ENCODE assay signal across 8 cellular contexts in the genomic region with DNA sequence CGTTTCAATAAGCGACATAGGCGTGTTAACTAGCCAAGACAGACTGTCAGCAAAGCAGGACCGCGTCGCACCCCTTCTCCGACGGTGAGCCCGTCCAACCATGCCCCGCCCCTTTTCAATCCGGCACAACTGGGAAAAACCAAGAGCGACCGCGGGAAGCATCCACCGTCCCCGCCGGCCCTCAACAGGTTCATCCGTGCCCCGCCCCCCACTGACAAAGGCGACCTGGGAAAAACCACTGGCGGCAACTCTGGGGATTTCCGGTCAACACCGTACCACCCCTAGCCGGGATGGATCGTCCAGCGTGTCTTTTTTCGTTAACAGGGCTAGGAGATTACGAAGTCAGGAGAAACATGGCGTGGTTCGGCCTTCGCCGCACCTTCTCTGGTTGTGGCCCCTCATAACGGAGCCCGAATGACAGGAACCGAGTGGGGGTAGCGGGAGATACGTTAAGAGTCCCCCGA. TPM values are rescaled to one million over a fixed set of nuclear protein-coding genes. Genes with fewer than 3 reads are reported as not detected.
A peak's percentile ranks its signal among the peaks of the same experiment; 100 is the strongest.
DNase-seq lines count a peak whose midpoint lies in the region; ATAC-seq and TF ChIP-seq lines count a peak whose summit lies in the region.

No MANE protein-coding gene starts in this region.

- intact Hi-C loops in vagina (cut with DNase I): no loop called here

- no peaks in the 10 kb centered on the region for H3K9me3 Mint-ChIP-seq in CD4-positive, CD25-positive, alpha-beta regulatory T cell
- no peaks in the 10 kb centered on the region for H3K9me3 Mint-ChIP-seq in activated naive CD4-positive, alpha-beta T cell treated with anti-CD3 and anti-CD28 coated beads, Interleukin-2, amount 10 ng/mL, durations not matched to agents 7 days and 5 days
- H3K9me3 Mint-ChIP-seq in nephron progenitor cell: peaks cover 38% of the 10 kb centered on the region

- H3K9me3 ChIP-seq in CD4-positive, CD25-positive, alpha-beta regulatory T cell (ENCODE audit: control insufficient read depth in 2 of 2, low read length in 2 of 2): no peaks in the 10 kb centered on the region
- no peaks in the 10 kb centered on the region for H3K9me3 ChIP-seq in vagina

- peaks cover 19% of the 10 kb centered on the region for H3K4me1 ChIP-seq in CD4-positive, CD25-positive, alpha-beta regulatory T cell (ENCODE audit: control insufficient read depth, insufficient read depth, low read length, poor library complexity, severe bottlenecking)
- H3K4me1 ChIP-seq in foreskin keratinocyte (no peaks in the 10 kb centered on the region), vagina (peaks cover 14% of the 10 kb centered on the region)

- no peak for TF ChIP-seq CTCF in foreskin keratinocyte (conservative IDR thresholded peaks at IDR 0.05)
- no peak for TF ChIP-seq CTCF in nephron progenitor cell (IDR thresholded peaks at IDR 0.05)
- TF ChIP-seq CTCF in vagina (IDR thresholded peaks at IDR 0.05): no peak

- DNase-seq in CD4-positive, CD25-positive, alpha-beta regulatory T cell: peak; percentile 55 to 68 (median 61)
- DNase-seq in Kasumi-1 (lab: John Stamatoyannopoulos, UW) (peak; percentile 43 to 52), RPMI7951 (ENCODE audit: low read depth) (peak; percentile 85), foreskin keratinocyte (peak; percentile 43 to 70), nephron progenitor cell (peak; percentile 83), vagina (ENCODE audit: extremely low spot score in 2 of 2) (no peak)
- peak; percentile 77 for DNase-seq in activated naive CD4-positive, alpha-beta T cell treated with anti-CD3 and anti-CD28 coated beads, Interleukin-2, amount 10 ng/mL, durations not matched to agents 7 days and 5 days

- peak overlapping the region; percentile 78 for H3K4me3 ChIP-seq in CD4-positive, CD25-positive, alpha-beta regulatory T cell (ENCODE audit: low read depth, low read length)
- H3K4me3 ChIP-seq in vagina: peak overlapping the region; percentile 54 to 62

- H3K4me1 Mint-ChIP-seq in CD4-positive, CD25-positive, alpha-beta regulatory T cell: peaks cover 0 to 46% (median 6%) of the 10 kb centered on the region in 4 donors
- H3K4me1 Mint-ChIP-seq in activated naive CD4-positive, alpha-beta T cell treated with anti-CD3 and anti-CD28 coated beads, Interleukin-2, amount 10 ng/mL, durations not matched to agents 7 days and 5 days: peaks cover 35% of the 10 kb centered on the region
- H3K4me1 Mint-ChIP-seq in nephron progenitor cell: peaks cover 28% of the 10 kb centered on the region

- peak overlapping the region; percentile 95 to 98 (median 96) for H3K27ac Mint-ChIP-seq in CD4-positive, CD25-positive, alpha-beta regulatory T cell
- peak overlapping the region; percentile 97 for H3K27ac Mint-ChIP-seq in activated naive CD4-positive, alpha-beta T cell treated with anti-CD3 and anti-CD28 coated beads, Interleukin-2, amount 10 ng/mL, durations not matched to agents 7 days and 5 days
- H3K27ac Mint-ChIP-seq in nephron progenitor cell: peak overlapping the region; percentile 99

- no peaks in the 10 kb centered on the region for H3K27me3 ChIP-seq in CD4-positive, CD25-positive, alpha-beta regulatory T cell (ENCODE audit: control insufficient read depth, insufficient read depth, low read length)
- H3K27me3 ChIP-seq in foreskin keratinocyte (no peaks in the 10 kb centered on the region), vagina (no peaks in the 10 kb centered on the region)

- ATAC-seq in CD4-positive, CD25-positive, alpha-beta regulatory T cell (ENCODE audit: low read depth in 2 of 2): no peak
- peak; percentile 22 for ATAC-seq in GM21515 (IDR thresholded peaks at IDR 0.05; ENCODE audit: unreplicated experiment)
- peak; percentile 66 for ATAC-seq in foreskin keratinocyte

- peaks cover 6% of the 10 kb centered on the region for H3K36me3 Mint-ChIP-seq in CD4-positive, CD25-positive, alpha-beta regulatory T cell
- peaks cover 20% of the 10 kb centered on the region for H3K36me3 Mint-ChIP-seq in activated naive CD4-positive, alpha-beta T cell treated with anti-CD3 and anti-CD28 coated beads, Interleukin-2, amount 10 ng/mL, durations not matched to agents 7 days and 5 days
- peaks cover 23% of the 10 kb centered on the region for H3K36me3 Mint-ChIP-seq in nephron progenitor cell (ENCODE audit: low read depth)

- CTCF ChIA-PET in activated naive CD4-positive, alpha-beta T cell treated with anti-CD3 and anti-CD28 coated beads, Interleukin-2, amount 10 ng/mL, durations not matched to agents 7 days and 5 days (lab: Charles Lee): interaction anchor here (1.0 kb wide), 1 partner anchor 49 kb away, joined by 3 read pairs; no protein-coding TSS in a partner anchor

- H3K27ac ChIP-seq in CD4-positive, CD25-positive, alpha-beta regulatory T cell (ENCODE audit: insufficient read depth, low read length, poor library complexity, severe bottlenecking): peak overlapping the region; percentile 96
- peak overlapping the region; percentile 86 for H3K27ac ChIP-seq in foreskin keratinocyte
- H3K27ac ChIP-seq in vagina: peak overlapping the region; percentile 91

- peak overlapping the region; percentile 84 to 97 (median 94) for H3K4me3 Mint-ChIP-seq in CD4-positive, CD25-positive, alpha-beta regulatory T cell
- H3K4me3 Mint-ChIP-seq in activated naive CD4-positive, alpha-beta T cell treated with anti-CD3 and anti-CD28 coated beads, Interleukin-2, amount 10 ng/mL, durations not matched to agents 7 days and 5 days: peak overlapping the region; percentile 84
- peak overlapping the region; percentile 87 for H3K4me3 Mint-ChIP-seq in nephron progenitor cell

- TF ChIP-seq POLR2A in vagina (IDR thresholded peaks at IDR 0.05): no peak

- peaks cover 18% of the 10 kb centered on the region for H3K36me3 ChIP-seq in CD4-positive, CD25-positive, alpha-beta regulatory T cell (ENCODE audit: control insufficient read depth, insufficient read depth, low read length)
- peaks cover 0 to 8% of the 10 kb centered on the region in 2 donors for H3K36me3 ChIP-seq in vagina

- no peaks in the 10 kb centered on the region for H3K27me3 Mint-ChIP-seq in CD4-positive, CD25-positive, alpha-beta regulatory T cell
- no peaks in the 10 kb centered on the region for H3K27me3 Mint-ChIP-seq in activated naive CD4-positive, alpha-beta T cell treated with anti-CD3 and anti-CD28 coated beads, Interleukin-2, amount 10 ng/mL, durations not matched to agents 7 days and 5 days
- peaks cover 6% of the 10 kb centered on the region for H3K27me3 Mint-ChIP-seq in nephron progenitor cell (ENCODE audit: low read depth, poor library complexity)

RNA-seq across cellular contexts. Expression of a gene that starts 0.4 kb away (rescaled TPM):
- 31.4 TPM for total RNA-seq in CD4-positive, CD25-positive, alpha-beta regulatory T cell
- polyA plus RNA-seq in CD4-positive, CD25-positive, alpha-beta regulatory T cell: 10 to 100 TPM; 47.6 to 65.1 (median 55.2) TPM
- total RNA-seq in RPMI7951 (2014; rRNA removed; shearing (Covaris generic)): 75.1 and 106 TPM in 2 replicates
- total RNA-seq in foreskin keratinocyte (66.1 and 70.1 TPM in 2 replicates), vagina (43.5 TPM)
- polyA plus RNA-seq in foreskin keratinocyte: 92.4 and 102 TPM in 2 replicates

RNA-seq across cellular contexts. Expression of a gene that starts 0.5 kb away (rescaled TPM):
- total RNA-seq in CD4-positive, CD25-positive, alpha-beta regulatory T cell: 70.0 TPM
- 10 to 100 TPM; 83.7 to 98.9 (median 95.8) TPM for polyA plus RNA-seq in CD4-positive, CD25-positive, alpha-beta regulatory T cell
- total RNA-seq in RPMI7951 (2014; rRNA removed; shearing (Covaris generic)): 74.1 and 75.8 TPM in 2 replicates
- total RNA-seq in foreskin keratinocyte (53.0 and 75.5 TPM in 2 replicates), vagina (67.5 TPM)
- polyA plus RNA-seq in foreskin keratinocyte: 144 and 147 TPM in 2 replicates

RNA-seq across cellular contexts. Expression of a gene that starts 14.3 kb away (rescaled TPM):
- total RNA-seq in CD4-positive, CD25-positive, alpha-beta regulatory T cell: 50.0 TPM
- polyA plus RNA-seq in CD4-positive, CD25-positive, alpha-beta regulatory T cell: 10 to 100 TPM in 2 of 4 donors, 1 to 10 TPM in 2; 7.4 to 13.8 (median 9.0) TPM
- 29.9 and 40.6 TPM in 2 replicates for total RNA-seq in RPMI7951 (2014; rRNA removed; shearing (Covaris generic))
- total RNA-seq in foreskin keratinocyte (28.5 and 35.4 TPM in 2 replicates), vagina (7.1 TPM)
- polyA plus RNA-seq in foreskin keratinocyte: 34.7 and 35.7 TPM in 2 replicates

RNA-seq across cellular contexts. Expression of a gene that starts 21.6 kb away (rescaled TPM):
- total RNA-seq in CD4-positive, CD25-positive, alpha-beta regulatory T cell: 391 TPM
- polyA plus RNA-seq in CD4-positive, CD25-positive, alpha-beta regulatory T cell: 100 to 1,000 TPM; 475 to 549 (median 501) TPM
- total RNA-seq in RPMI7951 (2014; rRNA removed; shearing (Covaris generic)): 21.3 and 22.0 TPM in 2 replicates
- 9.5 and 10.3 TPM in 2 replicates for total RNA-seq in foreskin keratinocyte
- polyA plus RNA-seq in foreskin keratinocyte: 7.7 and 8.4 TPM in 2 replicates
- 11.5 TPM for total RNA-seq in vagina

Comparison
In these comparisons a context has a peak if more than half of its experiments do, and no peak if none do; other contexts are left out.
1. ATAC-seq: peak in GM21515 (single experiment) and foreskin keratinocyte (single experiment); none in CD4-positive, CD25-positive, alpha-beta regulatory T cell (0 of 2).
2. DNase-seq: peak in CD4-positive, CD25-positive, alpha-beta regulatory T cell (3 of 3), Kasumi-1 (2 of 2), RPMI7951 (single experiment), activated naive CD4-positive, alpha-beta T cell treated with anti-CD3 and anti-CD28 coated beads, Interleukin-2, amount 10 ng/mL, durations not matched to agents 7 days and 5 days (single experiment), foreskin keratinocyte (2 of 2) and nephron progenitor cell (single experiment); none in vagina (0 of 2).
3. Peak in every context shown above with its lines, with median percentiles within 50 percentile points of each other: H3K27ac ChIP-seq, H3K27ac Mint-ChIP-seq and H3K4me3 Mint-ChIP-seq.